1 cellular context compared by ENCODE assay signal in the genomic region with DNA sequence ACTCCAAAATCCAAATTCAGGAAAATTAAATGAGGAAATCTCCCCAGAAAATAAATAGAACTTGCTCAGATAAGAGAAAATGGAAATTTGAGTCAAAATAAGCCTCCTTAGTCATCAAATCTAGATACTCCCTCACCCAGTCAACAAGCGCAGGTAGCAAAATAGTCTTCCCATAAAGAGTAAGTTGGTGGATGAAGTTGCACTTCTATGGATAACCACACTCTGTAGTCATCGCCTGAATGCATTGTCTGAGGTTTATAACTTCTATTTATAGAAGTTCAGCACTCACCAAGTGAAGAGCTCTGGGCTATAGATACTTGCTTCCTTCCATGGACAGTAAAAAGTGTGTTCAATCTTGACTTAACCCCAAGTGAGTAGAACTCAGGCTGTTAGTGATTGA.
TF ChIP-seq lines count a peak whose summit lies in the region.

No MANE protein-coding gene starts in this region.

TF ChIP-seq in IMR-90, 13 proteins besides CTCF, POLR2A, EP300 and RAD21 (continued from another document):
- TF ChIP-seq USF2 (IDR thresholded peaks at IDR 0.05; ENCODE audit: low read depth, low read length): no peak
- no peak for TF ChIP-seq MXI1 (IDR thresholded peaks at IDR 0.05; ENCODE audit: borderline replicate concordance, low read depth, low read length)
- no peak for TF ChIP-seq CHD1 (IDR thresholded peaks at IDR 0.05; ENCODE audit: low read depth, low read length)
- TF ChIP-seq, protein P1, sequence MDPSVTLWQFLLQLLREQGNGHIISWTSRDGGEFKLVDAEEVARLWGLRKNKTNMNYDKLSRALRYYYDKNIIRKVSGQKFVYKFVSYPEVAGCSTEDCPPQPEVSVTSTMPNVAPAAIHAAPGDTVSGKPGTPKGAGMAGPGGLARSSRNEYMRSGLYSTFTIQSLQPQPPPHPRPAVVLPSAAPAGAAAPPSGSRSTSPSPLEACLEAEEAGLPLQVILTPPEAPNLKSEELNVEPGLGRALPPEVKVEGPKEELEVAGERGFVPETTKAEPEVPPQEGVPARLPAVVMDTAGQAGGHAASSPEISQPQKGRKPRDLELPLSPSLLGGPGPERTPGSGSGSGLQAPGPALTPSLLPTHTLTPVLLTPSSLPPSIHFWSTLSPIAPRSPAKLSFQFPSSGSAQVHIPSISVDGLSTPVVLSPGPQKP (IDR thresholded peaks at IDR 0.05; ENCODE audit: borderline replicate concordance, low read depth, low read length): no peak
- no peak for TF ChIP-seq SMC3 (IDR thresholded peaks at IDR 0.05; ENCODE audit: low read depth, low read length)
